Comparison of ENCODE assay signal across 1 cellular context in the genomic region with DNA sequence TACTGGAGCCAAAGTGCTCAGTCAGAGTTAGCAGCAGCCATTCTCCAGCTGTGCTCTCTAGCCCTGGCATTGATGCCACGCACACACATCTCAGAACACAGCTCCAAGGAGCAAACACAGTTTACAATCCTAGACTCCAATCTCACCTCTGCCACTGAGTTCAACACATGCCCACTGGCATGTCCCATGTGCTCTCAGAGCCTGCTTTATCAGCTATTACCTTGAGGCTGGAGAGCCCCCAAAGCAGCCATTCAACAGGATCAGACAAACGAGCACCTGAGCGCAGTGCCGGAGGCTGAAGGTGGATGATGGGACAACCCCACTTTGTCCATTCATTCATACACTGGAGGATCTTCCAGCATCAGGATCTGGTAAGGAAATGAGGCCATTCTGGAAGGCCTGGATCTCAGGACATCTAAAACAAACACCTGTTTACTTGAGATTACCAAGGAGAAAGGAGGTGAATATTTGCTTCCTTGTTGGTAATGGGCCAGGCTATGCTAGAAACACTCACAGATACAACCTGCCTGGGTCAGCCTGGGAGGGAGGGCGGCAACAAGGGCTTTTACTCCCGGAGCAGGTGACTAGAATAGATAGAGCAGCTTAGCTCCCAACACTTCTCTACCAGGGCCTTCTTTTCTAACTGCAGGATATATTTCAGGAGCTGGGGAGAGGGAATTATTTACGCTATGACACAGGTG.
TF ChIP-seq lines count a peak whose summit lies in the region.

No MANE protein-coding gene starts in this region.

TF ChIP-seq in SK-N-SH treated with all-trans-retinoic acid at 6 μM for 48 hours, 23 proteins besides CTCF, POLR2A, EP300 and RAD21 (continued from another document):
- TF ChIP-seq, protein P1, sequence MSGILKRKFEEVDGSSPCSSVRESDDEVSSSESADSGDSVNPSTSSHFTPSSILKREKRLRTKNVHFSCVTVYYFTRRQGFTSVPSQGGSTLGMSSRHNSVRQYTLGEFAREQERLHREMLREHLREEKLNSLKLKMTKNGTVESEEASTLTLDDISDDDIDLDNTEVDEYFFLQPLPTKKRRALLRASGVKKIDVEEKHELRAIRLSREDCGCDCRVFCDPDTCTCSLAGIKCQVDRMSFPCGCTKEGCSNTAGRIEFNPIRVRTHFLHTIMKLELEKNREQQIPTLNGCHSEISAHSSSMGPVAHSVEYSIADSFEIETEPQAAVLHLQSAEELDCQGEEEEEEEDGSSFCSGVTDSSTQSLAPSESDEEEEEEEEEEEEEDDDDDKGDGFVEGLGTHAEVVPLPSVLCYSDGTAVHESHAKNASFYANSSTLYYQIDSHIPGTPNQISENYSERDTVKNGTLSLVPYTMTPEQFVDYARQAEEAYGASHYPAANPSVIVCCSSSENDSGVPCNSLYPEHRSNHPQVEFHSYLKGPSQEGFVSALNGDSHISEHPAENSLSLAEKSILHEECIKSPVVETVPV (CRISPR knock-in tag; IDR thresholded peaks at IDR 0.05): no peak
- TF ChIP-seq ARNTL (CRISPR knock-in tag; IDR thresholded peaks at IDR 0.05; ENCODE audit: borderline replicate concordance, low read depth): no peak
- TF ChIP-seq, protein P2, sequence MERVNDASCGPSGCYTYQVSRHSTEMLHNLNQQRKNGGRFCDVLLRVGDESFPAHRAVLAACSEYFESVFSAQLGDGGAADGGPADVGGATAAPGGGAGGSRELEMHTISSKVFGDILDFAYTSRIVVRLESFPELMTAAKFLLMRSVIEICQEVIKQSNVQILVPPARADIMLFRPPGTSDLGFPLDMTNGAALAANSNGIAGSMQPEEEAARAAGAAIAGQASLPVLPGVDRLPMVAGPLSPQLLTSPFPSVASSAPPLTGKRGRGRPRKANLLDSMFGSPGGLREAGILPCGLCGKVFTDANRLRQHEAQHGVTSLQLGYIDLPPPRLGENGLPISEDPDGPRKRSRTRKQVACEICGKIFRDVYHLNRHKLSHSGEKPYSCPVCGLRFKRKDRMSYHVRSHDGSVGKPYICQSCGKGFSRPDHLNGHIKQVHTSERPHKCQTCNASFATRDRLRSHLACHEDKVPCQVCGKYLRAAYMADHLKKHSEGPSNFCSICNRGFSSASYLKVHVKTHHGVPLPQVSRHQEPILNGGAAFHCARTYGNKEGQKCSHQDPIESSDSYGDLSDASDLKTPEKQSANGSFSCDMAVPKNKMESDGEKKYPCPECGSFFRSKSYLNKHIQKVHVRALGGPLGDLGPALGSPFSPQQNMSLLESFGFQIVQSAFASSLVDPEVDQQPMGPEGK (CRISPR knock-in tag; IDR thresholded peaks at IDR 0.05; ENCODE audit: borderline replicate concordance): no peak
- TF ChIP-seq RARB (CRISPR knock-in tag; IDR thresholded peaks at IDR 0.05): no peak
- no peak for TF ChIP-seq ESRRG (CRISPR knock-in tag; IDR thresholded peaks at IDR 0.05)
- TF ChIP-seq OSR1 (CRISPR knock-in tag; IDR thresholded peaks at IDR 0.05): no peak
- TF ChIP-seq ZC3H10 (CRISPR knock-in tag; IDR thresholded peaks at IDR 0.05): no peak
- no peak for TF ChIP-seq ZFP3 (CRISPR knock-in tag; IDR thresholded peaks at IDR 0.05)
- no peak for TF ChIP-seq ZFP30 (CRISPR knock-in tag; IDR thresholded peaks at IDR 0.05)
- TF ChIP-seq, protein P3, sequence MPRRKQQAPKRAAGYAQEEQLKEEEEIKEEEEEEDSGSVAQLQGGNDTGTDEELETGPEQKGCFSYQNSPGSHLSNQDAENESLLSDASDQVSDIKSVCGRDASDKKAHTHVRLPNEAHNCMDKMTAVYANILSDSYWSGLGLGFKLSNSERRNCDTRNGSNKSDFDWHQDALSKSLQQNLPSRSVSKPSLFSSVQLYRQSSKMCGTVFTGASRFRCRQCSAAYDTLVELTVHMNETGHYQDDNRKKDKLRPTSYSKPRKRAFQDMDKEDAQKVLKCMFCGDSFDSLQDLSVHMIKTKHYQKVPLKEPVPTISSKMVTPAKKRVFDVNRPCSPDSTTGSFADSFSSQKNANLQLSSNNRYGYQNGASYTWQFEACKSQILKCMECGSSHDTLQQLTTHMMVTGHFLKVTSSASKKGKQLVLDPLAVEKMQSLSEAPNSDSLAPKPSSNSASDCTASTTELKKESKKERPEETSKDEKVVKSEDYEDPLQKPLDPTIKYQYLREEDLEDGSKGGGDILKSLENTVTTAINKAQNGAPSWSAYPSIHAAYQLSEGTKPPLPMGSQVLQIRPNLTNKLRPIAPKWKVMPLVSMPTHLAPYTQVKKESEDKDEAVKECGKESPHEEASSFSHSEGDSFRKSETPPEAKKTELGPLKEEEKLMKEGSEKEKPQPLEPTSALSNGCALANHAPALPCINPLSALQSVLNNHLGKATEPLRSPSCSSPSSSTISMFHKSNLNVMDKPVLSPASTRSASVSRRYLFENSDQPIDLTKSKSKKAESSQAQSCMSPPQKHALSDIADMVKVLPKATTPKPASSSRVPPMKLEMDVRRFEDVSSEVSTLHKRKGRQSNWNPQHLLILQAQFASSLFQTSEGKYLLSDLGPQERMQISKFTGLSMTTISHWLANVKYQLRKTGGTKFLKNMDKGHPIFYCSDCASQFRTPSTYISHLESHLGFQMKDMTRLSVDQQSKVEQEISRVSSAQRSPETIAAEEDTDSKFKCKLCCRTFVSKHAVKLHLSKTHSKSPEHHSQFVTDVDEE (CRISPR knock-in tag; IDR thresholded peaks at IDR 0.05): no peak
- no peak for TF ChIP-seq BACH2 (CRISPR knock-in tag; IDR thresholded peaks at IDR 0.05; ENCODE audit: borderline replicate concordance)
- no peak for TF ChIP-seq ZNF565 (CRISPR knock-in tag; conservative IDR thresholded peaks at IDR 0.05; ENCODE audit: low read depth)
- TF ChIP-seq PPARA (CRISPR knock-in tag; IDR thresholded peaks at IDR 0.05; ENCODE audit: borderline replicate concordance): no peak
